ENCODE assay signal across 2 cellular contexts in the genomic region with DNA sequence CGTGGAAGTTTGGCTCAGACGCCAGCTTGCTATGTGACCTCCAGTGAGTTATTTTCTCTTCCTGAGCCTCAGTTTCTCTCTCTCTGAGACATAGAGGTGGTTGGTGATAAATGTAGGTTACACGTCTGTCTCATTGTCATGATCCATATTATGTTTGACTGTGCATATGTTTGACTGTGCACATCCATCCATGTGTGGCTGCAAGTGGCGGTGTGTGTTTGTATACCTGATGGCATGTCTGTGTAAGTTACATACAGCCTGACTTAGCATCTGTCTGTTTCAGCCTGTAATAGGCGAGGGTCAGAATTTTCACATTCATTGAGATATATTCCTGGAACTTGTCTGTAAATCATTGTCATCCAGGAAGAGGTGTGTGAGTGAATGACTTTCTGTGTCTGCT.
TF ChIP-seq lines count a peak whose summit lies in the region.

No MANE protein-coding gene starts in this region.

TF ChIP-seq in SK-N-SH, 30 proteins besides CTCF, POLR2A, EP300 and RAD21 (continued from another document):
- TF ChIP-seq IRF3 (IDR thresholded peaks at IDR 0.05; ENCODE audit: low read depth, low read length): no peak
- TF ChIP-seq GABPA (IDR thresholded peaks at IDR 0.05; ENCODE audit: low read depth): no peak
- no peak for TF ChIP-seq YY1 (IDR thresholded peaks at IDR 0.05; ENCODE audit: low read depth)
- TF ChIP-seq, protein P1, sequence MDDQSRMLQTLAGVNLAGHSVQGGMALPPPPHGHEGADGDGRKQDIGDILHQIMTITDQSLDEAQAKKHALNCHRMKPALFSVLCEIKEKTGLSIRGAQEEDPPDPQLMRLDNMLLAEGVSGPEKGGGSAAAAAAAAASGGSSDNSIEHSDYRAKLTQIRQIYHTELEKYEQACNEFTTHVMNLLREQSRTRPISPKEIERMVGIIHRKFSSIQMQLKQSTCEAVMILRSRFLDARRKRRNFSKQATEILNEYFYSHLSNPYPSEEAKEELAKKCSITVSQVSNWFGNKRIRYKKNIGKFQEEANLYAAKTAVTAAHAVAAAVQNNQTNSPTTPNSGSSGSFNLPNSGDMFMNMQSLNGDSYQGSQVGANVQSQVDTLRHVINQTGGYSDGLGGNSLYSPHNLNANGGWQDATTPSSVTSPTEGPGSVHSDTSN (IDR thresholded peaks at IDR 0.05): no peak
- TF ChIP-seq FOSL2 (IDR thresholded peaks at IDR 0.05; ENCODE audit: borderline replicate concordance, low read depth): no peak
- TF ChIP-seq FOXJ3 (CRISPR knock-in tag; IDR thresholded peaks at IDR 0.05): no peak
- no peak for TF ChIP-seq NFIC (IDR thresholded peaks at IDR 0.05; ENCODE audit: borderline replicate concordance)
- no peak for TF ChIP-seq RFX5 (IDR thresholded peaks at IDR 0.05; ENCODE audit: low read length)
- TF ChIP-seq GATA2 (CRISPR knock-in tag; IDR thresholded peaks at IDR 0.05): no peak
- TF ChIP-seq, protein P2, sequence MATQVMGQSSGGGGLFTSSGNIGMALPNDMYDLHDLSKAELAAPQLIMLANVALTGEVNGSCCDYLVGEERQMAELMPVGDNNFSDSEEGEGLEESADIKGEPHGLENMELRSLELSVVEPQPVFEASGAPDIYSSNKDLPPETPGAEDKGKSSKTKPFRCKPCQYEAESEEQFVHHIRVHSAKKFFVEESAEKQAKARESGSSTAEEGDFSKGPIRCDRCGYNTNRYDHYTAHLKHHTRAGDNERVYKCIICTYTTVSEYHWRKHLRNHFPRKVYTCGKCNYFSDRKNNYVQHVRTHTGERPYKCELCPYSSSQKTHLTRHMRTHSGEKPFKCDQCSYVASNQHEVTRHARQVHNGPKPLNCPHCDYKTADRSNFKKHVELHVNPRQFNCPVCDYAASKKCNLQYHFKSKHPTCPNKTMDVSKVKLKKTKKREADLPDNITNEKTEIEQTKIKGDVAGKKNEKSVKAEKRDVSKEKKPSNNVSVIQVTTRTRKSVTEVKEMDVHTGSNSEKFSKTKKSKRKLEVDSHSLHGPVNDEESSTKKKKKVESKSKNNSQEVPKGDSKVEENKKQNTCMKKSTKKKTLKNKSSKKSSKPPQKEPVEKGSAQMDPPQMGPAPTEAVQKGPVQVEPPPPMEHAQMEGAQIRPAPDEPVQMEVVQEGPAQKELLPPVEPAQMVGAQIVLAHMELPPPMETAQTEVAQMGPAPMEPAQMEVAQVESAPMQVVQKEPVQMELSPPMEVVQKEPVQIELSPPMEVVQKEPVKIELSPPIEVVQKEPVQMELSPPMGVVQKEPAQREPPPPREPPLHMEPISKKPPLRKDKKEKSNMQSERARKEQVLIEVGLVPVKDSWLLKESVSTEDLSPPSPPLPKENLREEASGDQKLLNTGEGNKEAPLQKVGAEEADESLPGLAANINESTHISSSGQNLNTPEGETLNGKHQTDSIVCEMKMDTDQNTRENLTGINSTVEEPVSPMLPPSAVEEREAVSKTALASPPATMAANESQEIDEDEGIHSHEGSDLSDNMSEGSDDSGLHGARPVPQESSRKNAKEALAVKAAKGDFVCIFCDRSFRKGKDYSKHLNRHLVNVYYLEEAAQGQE (IDR thresholded peaks at IDR 0.05; ENCODE audit: low read depth, low read length): no peak
- TF ChIP-seq, protein P3, sequence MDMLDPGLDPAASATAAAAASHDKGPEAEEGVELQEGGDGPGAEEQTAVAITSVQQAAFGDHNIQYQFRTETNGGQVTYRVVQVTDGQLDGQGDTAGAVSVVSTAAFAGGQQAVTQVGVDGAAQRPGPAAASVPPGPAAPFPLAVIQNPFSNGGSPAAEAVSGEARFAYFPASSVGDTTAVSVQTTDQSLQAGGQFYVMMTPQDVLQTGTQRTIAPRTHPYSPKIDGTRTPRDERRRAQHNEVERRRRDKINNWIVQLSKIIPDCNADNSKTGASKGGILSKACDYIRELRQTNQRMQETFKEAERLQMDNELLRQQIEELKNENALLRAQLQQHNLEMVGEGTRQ (IDR thresholded peaks at IDR 0.05; ENCODE audit: borderline replicate concordance, low read depth, low read length): no peak
- TF ChIP-seq TCF12 (IDR thresholded peaks at IDR 0.05): no peak
- TF ChIP-seq ELF1 (IDR thresholded peaks at IDR 0.05): no peak
- TF ChIP-seq RXRA (IDR thresholded peaks at IDR 0.05; ENCODE audit: borderline replicate concordance, low read depth): no peak

TF ChIP-seq in SK-N-SH treated with all-trans-retinoic acid at 6 μM for 48 hours, 23 proteins besides CTCF, POLR2A, EP300 and RAD21 (continued from another document):
- TF ChIP-seq CSRNP3 (CRISPR knock-in tag; IDR thresholded peaks at IDR 0.05): no peak
- TF ChIP-seq, protein P4, sequence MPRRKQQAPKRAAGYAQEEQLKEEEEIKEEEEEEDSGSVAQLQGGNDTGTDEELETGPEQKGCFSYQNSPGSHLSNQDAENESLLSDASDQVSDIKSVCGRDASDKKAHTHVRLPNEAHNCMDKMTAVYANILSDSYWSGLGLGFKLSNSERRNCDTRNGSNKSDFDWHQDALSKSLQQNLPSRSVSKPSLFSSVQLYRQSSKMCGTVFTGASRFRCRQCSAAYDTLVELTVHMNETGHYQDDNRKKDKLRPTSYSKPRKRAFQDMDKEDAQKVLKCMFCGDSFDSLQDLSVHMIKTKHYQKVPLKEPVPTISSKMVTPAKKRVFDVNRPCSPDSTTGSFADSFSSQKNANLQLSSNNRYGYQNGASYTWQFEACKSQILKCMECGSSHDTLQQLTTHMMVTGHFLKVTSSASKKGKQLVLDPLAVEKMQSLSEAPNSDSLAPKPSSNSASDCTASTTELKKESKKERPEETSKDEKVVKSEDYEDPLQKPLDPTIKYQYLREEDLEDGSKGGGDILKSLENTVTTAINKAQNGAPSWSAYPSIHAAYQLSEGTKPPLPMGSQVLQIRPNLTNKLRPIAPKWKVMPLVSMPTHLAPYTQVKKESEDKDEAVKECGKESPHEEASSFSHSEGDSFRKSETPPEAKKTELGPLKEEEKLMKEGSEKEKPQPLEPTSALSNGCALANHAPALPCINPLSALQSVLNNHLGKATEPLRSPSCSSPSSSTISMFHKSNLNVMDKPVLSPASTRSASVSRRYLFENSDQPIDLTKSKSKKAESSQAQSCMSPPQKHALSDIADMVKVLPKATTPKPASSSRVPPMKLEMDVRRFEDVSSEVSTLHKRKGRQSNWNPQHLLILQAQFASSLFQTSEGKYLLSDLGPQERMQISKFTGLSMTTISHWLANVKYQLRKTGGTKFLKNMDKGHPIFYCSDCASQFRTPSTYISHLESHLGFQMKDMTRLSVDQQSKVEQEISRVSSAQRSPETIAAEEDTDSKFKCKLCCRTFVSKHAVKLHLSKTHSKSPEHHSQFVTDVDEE (CRISPR knock-in tag; IDR thresholded peaks at IDR 0.05): no peak
- no peak for TF ChIP-seq ZNF565 (CRISPR knock-in tag; conservative IDR thresholded peaks at IDR 0.05; ENCODE audit: low read depth)
- TF ChIP-seq BACH2 (CRISPR knock-in tag; IDR thresholded peaks at IDR 0.05; ENCODE audit: borderline replicate concordance): no peak
- no peak for TF ChIP-seq SNAI2 (CRISPR knock-in tag; IDR thresholded peaks at IDR 0.05)
- no peak for TF ChIP-seq CSDC2 (CRISPR knock-in tag; IDR thresholded peaks at IDR 0.05)
- no peak for TF ChIP-seq TOX (CRISPR knock-in tag; IDR thresholded peaks at IDR 0.05; ENCODE audit: borderline replicate concordance)
- no peak for TF ChIP-seq ZNF8 (CRISPR knock-in tag; IDR thresholded peaks at IDR 0.05)
